Comparison of ENCODE assay signal across 12 cellular contexts in the genomic region with DNA sequence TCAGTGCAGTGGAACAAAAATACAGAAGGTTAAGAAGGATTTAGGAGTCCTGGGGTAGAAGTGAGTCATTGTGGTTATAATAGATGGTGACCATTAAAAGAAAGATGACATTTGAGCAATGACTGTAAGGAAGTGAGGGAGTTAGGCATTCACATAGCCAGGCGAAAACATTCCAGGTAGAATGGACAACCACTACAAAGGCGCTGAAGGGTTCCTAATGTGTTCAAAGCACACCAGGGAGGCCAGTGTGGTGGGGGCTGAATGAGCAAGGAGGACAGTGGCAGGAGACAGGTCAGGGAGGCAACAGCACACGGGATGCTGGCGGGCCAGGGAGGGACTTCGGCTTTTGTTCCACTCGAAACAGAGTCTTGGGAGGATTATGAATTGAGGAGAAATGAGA.
"Had no signal": no experiment of that assay in that cellular context is flagged by ENCODE, and none has a peak within 500 bp of the region (broad histone marks: within the 10 kb centered on the region; RNA-seq: fewer than 3 reads in every experiment).

No MANE protein-coding gene starts in this region.

- DNase-seq: activated CD4-positive, alpha-beta T cell treated with anti-CD3 and anti-CD28 coated beads, Interleukin-2, amount 50 U/mL, for 48 hours; activated T-cell treated with anti-CD3 and anti-CD28 coated beads for 4 hours; central memory CD4-positive, alpha-beta T cell; colonic mucosa; gastrocnemius medialis; head of caudate nucleus; pancreas; right lobe of liver; stimulated activated CD4-positive, alpha-beta T cell treated with anti-CD3 and anti-CD28 coated beads, Interleukin-4, amount 100 ng/mL, for 4 hours; SW 1271; upper lobe of left lung had no signal

- H3K4me1 ChIP-seq: colonic mucosa, gastrocnemius medialis, pancreas, right lobe of liver, upper lobe of left lung had no signal

- H3K9me3 ChIP-seq: colonic mucosa, gastrocnemius medialis, pancreas, right lobe of liver, thoracic aorta, upper lobe of left lung had no signal

- H3K27ac ChIP-seq: colonic mucosa, gastrocnemius medialis, pancreas, right lobe of liver, thoracic aorta, upper lobe of left lung had no signal

- H3K27me3 ChIP-seq: colonic mucosa, gastrocnemius medialis, pancreas, right lobe of liver, upper lobe of left lung had no signal

- H3K36me3 ChIP-seq: colonic mucosa, gastrocnemius medialis, pancreas, right lobe of liver, thoracic aorta, upper lobe of left lung had no signal

- H3K4me3 ChIP-seq: colonic mucosa, gastrocnemius medialis, pancreas, right lobe of liver, thoracic aorta, upper lobe of left lung had no signal
